ENCODE assay signal across 26 cellular contexts in genomic region chrX:46737041-46737440, GRCh38.
"Had no signal": no experiment of that assay in that cellular context is flagged by ENCODE, and none has a peak within 500 bp of the region (broad histone marks: within the 10 kb centered on the region; RNA-seq: fewer than 3 reads in every experiment).

No MANE protein-coding gene starts in this region.

- H3K4me1 ChIP-seq: body of pancreas, heart left ventricle, neural progenitor cell, prostate gland, spleen, thyroid gland, upper lobe of right lung had no signal

- H3K4me3 ChIP-seq: body of pancreas, heart left ventricle, neural progenitor cell, ovary, prostate gland, spleen, thyroid gland, upper lobe of right lung had no signal

- ATAC-seq: activated CD4-positive, alpha-beta T cell treated with anti-CD3 and anti-CD28 coated beads for 36 hours; esophagus mucosa; heart left ventricle; left colon; naive thymus-derived CD8-positive, alpha-beta T cell; SK-N-SH treated with all-trans-retinoic acid at 6 μM for 48 hours; stimulated activated naive CD8-positive, alpha-beta T cell treated with anti-CD3 and anti-CD28 coated beads, Interleukin-15, Interleukin-2, amounts not matched to agents 100 U/mL and 50 U/mL, for 24 hours; upper lobe of right lung had no signal

- H3K27ac ChIP-seq: heart left ventricle, neural progenitor cell, ovary, prostate gland, spleen, thyroid gland, upper lobe of right lung had no signal

- H3K9ac ChIP-seq: neural progenitor cell had no signal

- DNase-seq: activated B cell treated with CpG ODN at 0.5 μM for 24 hours; activated CD4-positive, alpha-beta T cell treated with anti-CD3 and anti-CD28 coated beads for 36 hours; activated CD4-positive, alpha-beta T cell treated with anti-CD3 and anti-CD28 coated beads, Interleukin-2, amount 50 U/mL, for 4 hours; activated naive CD4-positive, alpha-beta T cell treated with Interleukin-2 at 50 U/mL for 16 hours; activated naive CD8-positive, alpha-beta T cell treated with anti-CD3 and anti-CD28 coated beads for 36 hours; activated T-cell treated with anti-CD3 and anti-CD28 coated beads, Interleukin-2, amount 50 U/mL, for 48 hours; body of pancreas; caudate nucleus; dermis blood vessel endothelial cell; effector memory CD4-positive, alpha-beta T cell; heart left ventricle; islet precursor cell; left colon; mesendoderm; naive thymus-derived CD8-positive, alpha-beta T cell; ovary; spleen; stimulated activated CD4-positive, alpha-beta T cell treated with anti-CD3 and anti-CD28 coated beads, Interleukin-4, amount 100 ng/mL, for 4 hours; stimulated activated naive CD8-positive, alpha-beta T cell treated with anti-CD3 and anti-CD28 coated beads, Interleukin-15, Interleukin-2, amounts not matched to agents 100 U/mL and 50 U/mL, for 24 hours; substantia nigra; thyroid gland; upper lobe of right lung had no signal

- H3K4me2 ChIP-seq: neural progenitor cell had no signal

- H3K27me3 ChIP-seq: body of pancreas, heart left ventricle, neural progenitor cell, ovary, spleen, thyroid gland, upper lobe of right lung had no signal

- H3K9me3 ChIP-seq: body of pancreas, ovary, prostate gland, thyroid gland, upper lobe of right lung had no signal

- H2AFZ ChIP-seq: neural progenitor cell had no signal

- H3K36me3 ChIP-seq: heart left ventricle, neural progenitor cell, ovary, prostate gland, spleen, thyroid gland, upper lobe of right lung had no signal
